Comparison of ENCODE assay signal across 1 cellular context in the genomic region with DNA sequence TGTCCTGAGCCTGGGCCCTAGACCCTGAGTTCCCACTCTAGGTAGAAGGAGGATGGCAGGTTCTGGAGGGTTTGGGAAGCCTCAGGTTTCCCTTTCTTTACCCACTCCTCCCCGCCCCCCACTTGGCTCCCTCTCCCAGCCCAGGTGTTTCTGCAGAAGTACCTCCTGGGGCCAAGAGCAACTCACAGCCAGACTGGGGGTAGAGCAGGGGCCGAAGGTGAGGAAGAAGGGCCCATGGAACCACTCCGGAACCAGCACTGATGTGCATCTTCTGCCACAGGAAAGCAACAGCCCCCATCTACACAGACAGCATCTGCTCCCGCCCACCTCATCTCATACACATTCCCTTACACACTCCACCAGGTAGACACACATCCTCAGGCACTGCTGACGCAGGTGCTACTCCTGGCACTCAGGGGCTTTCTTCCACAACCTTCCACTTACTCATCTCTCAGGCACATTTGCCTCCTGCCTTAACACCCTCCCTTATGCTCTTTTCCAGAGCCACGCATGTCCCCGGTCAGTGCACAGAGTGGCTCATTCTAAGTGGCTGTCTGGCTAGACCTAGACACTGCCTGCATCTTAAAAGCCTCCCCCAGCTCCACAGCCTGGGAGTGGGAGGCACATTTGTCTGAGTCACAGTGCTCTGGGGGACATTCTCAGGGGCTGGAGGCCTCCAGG.
TF ChIP-seq lines count a peak whose summit lies in the region.

No MANE protein-coding gene starts in this region.

TF ChIP-seq in H1, 55 proteins besides CTCF, POLR2A, EP300 and RAD21:
- TF ChIP-seq BCL11A (IDR thresholded peaks at IDR 0.05; ENCODE audit: low read depth in 2 of 2, low read length in 2 of 2) (no peak), BACH1 (IDR thresholded peaks at IDR 0.05; ENCODE audit: low read length) (no peak), ATF2 (IDR thresholded peaks at IDR 0.05; ENCODE audit: low read length) (no peak), SAP30 (IDR thresholded peaks at IDR 0.05; ENCODE audit: insufficient read depth, insufficient replicate concordance, low read length) (no peak), KDM4A (IDR thresholded peaks at IDR 0.05; ENCODE audit: low read depth, low read length, severe bottlenecking) (no peak), GABPA (IDR thresholded peaks at IDR 0.05; ENCODE audit: borderline replicate concordance, insufficient read depth, low read length) (no peak), EZH2 (IDR thresholded peaks at IDR 0.05; ENCODE audit: low read depth, low read length, severe bottlenecking) (no peak), SP4 (IDR thresholded peaks at IDR 0.05; ENCODE audit: low read length) (no peak), BRCA1 (IDR thresholded peaks at IDR 0.05; ENCODE audit: low read depth, low read length) (no peak), USF2 (IDR thresholded peaks at IDR 0.05; ENCODE audit: low read length) (no peak), NRF1 (IDR thresholded peaks at IDR 0.05; ENCODE audit: low read depth, low read length) (no peak)
- TF ChIP-seq, protein P1, sequence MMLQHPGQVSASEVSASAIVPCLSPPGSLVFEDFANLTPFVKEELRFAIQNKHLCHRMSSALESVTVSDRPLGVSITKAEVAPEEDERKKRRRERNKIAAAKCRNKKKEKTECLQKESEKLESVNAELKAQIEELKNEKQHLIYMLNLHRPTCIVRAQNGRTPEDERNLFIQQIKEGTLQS (IDR thresholded peaks at IDR 0.05; ENCODE audit: insufficient read depth, low read depth, low read length): no peak
